In the genomic region with DNA sequence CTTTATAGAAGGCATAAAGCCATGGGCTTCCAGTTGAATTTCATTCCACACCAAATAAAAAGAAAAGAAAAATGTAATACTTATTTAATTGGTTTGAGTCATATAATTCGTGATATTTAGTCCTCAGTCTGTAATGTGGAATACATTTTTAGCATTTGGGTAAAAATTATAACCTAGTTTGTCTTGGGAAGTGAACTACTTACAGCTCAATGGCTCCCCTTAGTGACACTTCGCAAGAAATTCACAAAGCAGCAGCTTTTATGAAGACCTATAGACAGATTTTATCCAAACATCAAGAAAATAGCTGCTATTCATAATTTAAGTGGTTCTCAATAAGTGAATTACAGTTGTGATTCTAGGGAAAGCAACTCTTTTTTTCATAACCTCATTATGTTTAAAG, we compare ENCODE assay signal across 1 cellular context.
TF ChIP-seq lines count a peak whose summit lies in the region.

No MANE protein-coding gene starts in this region.

TF ChIP-seq in K562, 482 proteins besides CTCF, POLR2A, EP300 and RAD21:
- TF ChIP-seq, protein P1, sequence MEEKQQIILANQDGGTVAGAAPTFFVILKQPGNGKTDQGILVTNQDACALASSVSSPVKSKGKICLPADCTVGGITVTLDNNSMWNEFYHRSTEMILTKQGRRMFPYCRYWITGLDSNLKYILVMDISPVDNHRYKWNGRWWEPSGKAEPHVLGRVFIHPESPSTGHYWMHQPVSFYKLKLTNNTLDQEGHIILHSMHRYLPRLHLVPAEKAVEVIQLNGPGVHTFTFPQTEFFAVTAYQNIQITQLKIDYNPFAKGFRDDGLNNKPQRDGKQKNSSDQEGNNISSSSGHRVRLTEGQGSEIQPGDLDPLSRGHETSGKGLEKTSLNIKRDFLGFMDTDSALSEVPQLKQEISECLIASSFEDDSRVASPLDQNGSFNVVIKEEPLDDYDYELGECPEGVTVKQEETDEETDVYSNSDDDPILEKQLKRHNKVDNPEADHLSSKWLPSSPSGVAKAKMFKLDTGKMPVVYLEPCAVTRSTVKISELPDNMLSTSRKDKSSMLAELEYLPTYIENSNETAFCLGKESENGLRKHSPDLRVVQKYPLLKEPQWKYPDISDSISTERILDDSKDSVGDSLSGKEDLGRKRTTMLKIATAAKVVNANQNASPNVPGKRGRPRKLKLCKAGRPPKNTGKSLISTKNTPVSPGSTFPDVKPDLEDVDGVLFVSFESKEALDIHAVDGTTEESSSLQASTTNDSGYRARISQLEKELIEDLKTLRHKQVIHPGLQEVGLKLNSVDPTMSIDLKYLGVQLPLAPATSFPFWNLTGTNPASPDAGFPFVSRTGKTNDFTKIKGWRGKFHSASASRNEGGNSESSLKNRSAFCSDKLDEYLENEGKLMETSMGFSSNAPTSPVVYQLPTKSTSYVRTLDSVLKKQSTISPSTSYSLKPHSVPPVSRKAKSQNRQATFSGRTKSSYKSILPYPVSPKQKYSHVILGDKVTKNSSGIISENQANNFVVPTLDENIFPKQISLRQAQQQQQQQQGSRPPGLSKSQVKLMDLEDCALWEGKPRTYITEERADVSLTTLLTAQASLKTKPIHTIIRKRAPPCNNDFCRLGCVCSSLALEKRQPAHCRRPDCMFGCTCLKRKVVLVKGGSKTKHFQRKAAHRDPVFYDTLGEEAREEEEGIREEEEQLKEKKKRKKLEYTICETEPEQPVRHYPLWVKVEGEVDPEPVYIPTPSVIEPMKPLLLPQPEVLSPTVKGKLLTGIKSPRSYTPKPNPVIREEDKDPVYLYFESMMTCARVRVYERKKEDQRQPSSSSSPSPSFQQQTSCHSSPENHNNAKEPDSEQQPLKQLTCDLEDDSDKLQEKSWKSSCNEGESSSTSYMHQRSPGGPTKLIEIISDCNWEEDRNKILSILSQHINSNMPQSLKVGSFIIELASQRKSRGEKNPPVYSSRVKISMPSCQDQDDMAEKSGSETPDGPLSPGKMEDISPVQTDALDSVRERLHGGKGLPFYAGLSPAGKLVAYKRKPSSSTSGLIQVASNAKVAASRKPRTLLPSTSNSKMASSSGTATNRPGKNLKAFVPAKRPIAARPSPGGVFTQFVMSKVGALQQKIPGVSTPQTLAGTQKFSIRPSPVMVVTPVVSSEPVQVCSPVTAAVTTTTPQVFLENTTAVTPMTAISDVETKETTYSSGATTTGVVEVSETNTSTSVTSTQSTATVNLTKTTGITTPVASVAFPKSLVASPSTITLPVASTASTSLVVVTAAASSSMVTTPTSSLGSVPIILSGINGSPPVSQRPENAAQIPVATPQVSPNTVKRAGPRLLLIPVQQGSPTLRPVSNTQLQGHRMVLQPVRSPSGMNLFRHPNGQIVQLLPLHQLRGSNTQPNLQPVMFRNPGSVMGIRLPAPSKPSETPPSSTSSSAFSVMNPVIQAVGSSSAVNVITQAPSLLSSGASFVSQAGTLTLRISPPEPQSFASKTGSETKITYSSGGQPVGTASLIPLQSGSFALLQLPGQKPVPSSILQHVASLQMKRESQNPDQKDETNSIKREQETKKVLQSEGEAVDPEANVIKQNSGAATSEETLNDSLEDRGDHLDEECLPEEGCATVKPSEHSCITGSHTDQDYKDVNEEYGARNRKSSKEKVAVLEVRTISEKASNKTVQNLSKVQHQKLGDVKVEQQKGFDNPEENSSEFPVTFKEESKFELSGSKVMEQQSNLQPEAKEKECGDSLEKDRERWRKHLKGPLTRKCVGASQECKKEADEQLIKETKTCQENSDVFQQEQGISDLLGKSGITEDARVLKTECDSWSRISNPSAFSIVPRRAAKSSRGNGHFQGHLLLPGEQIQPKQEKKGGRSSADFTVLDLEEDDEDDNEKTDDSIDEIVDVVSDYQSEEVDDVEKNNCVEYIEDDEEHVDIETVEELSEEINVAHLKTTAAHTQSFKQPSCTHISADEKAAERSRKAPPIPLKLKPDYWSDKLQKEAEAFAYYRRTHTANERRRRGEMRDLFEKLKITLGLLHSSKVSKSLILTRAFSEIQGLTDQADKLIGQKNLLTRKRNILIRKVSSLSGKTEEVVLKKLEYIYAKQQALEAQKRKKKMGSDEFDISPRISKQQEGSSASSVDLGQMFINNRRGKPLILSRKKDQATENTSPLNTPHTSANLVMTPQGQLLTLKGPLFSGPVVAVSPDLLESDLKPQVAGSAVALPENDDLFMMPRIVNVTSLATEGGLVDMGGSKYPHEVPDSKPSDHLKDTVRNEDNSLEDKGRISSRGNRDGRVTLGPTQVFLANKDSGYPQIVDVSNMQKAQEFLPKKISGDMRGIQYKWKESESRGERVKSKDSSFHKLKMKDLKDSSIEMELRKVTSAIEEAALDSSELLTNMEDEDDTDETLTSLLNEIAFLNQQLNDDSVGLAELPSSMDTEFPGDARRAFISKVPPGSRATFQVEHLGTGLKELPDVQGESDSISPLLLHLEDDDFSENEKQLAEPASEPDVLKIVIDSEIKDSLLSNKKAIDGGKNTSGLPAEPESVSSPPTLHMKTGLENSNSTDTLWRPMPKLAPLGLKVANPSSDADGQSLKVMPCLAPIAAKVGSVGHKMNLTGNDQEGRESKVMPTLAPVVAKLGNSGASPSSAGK (IDR thresholded peaks at IDR 0.05), result no peak
- TF ChIP-seq NONO (IDR thresholded peaks at IDR 0.05; ENCODE audit: low read depth in 2 of 2, low read length in 1 of 2) (no peak), MBD2 (IDR thresholded peaks at IDR 0.05; ENCODE audit: borderline replicate concordance, low read depth) (no peak), ZNF316 (IDR thresholded peaks at IDR 0.05) (no peak), EZH2 (IDR thresholded peaks at IDR 0.05; ENCODE audit: borderline replicate concordance, low read depth, low read length) (no peak), NFIX (CRISPR knock-in tag; IDR thresholded peaks at IDR 0.05; ENCODE audit: low read depth) (no peak), SMC3 (conservative IDR thresholded peaks at IDR 0.05; ENCODE audit: insufficient read depth, low read depth, low read length) (0 out of 2 replicates have a peak, but pooled peaks have one; percentile 17), NFE2L1 (tag; IDR thresholded peaks at IDR 0.05; ENCODE audit: borderline replicate concordance, low read depth) (no peak), GTF2A2 (tag; IDR thresholded peaks at IDR 0.05) (no peak)
- TF ChIP-seq, protein P2, sequence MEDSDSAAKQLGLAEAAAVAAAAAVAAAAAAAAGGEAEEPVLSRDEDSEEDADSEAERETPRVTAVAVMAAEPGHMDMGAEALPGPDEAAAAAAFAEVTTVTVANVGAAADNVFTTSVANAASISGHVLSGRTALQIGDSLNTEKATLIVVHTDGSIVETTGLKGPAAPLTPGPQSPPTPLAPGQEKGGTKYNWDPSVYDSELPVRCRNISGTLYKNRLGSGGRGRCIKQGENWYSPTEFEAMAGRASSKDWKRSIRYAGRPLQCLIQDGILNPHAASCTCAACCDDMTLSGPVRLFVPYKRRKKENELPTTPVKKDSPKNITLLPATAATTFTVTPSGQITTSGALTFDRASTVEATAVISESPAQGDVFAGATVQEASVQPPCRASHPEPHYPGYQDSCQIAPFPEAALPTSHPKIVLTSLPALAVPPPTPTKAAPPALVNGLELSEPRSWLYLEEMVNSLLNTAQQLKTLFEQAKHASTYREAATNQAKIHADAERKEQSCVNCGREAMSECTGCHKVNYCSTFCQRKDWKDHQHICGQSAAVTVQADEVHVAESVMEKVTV (CRISPR knock-in tag; IDR thresholded peaks at IDR 0.05), result 0 out of 2 replicates have a peak, but pooled peaks have one; percentile 6
- TF ChIP-seq, protein P3, sequence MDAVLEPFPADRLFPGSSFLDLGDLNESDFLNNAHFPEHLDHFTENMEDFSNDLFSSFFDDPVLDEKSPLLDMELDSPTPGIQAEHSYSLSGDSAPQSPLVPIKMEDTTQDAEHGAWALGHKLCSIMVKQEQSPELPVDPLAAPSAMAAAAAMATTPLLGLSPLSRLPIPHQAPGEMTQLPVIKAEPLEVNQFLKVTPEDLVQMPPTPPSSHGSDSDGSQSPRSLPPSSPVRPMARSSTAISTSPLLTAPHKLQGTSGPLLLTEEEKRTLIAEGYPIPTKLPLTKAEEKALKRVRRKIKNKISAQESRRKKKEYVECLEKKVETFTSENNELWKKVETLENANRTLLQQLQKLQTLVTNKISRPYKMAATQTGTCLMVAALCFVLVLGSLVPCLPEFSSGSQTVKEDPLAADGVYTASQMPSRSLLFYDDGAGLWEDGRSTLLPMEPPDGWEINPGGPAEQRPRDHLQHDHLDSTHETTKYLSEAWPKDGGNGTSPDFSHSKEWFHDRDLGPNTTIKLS (IDR thresholded peaks at IDR 0.05; ENCODE audit: borderline replicate concordance, low read depth), result no peak
